1 cellular context compared by ENCODE assay signal in the genomic region with DNA sequence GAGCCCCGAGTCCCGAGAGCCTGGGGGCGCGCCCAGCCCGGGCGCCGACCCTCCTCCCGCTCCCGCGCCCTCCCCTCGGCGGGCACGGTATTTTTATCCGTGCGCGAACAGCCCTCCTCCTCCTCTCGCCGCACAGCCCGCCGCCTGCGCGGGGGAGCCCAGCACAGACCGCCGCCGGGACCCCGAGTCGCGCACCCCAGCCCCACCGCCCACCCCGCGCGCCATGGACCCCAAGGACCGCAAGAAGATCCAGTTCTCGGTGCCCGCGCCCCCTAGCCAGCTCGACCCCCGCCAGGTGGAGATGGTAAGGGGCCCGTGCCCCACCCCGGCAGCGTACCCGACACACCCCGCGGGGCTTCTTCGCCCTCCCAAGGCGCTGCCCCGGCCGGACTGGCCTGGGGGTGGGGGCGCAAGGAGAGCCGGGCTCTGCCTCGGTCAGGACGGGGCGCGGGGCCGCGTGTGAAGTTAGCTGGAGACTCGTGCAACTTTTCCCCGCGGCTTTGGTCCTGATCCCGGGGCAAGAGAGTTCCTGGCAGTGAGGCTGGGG.
TF ChIP-seq lines count a peak whose summit lies in the region.

No MANE protein-coding gene starts in this region.

TF ChIP-seq in HEK293, 187 proteins besides CTCF, POLR2A, EP300 and RAD21 (continued from another document):
- TF ChIP-seq, protein P1, sequence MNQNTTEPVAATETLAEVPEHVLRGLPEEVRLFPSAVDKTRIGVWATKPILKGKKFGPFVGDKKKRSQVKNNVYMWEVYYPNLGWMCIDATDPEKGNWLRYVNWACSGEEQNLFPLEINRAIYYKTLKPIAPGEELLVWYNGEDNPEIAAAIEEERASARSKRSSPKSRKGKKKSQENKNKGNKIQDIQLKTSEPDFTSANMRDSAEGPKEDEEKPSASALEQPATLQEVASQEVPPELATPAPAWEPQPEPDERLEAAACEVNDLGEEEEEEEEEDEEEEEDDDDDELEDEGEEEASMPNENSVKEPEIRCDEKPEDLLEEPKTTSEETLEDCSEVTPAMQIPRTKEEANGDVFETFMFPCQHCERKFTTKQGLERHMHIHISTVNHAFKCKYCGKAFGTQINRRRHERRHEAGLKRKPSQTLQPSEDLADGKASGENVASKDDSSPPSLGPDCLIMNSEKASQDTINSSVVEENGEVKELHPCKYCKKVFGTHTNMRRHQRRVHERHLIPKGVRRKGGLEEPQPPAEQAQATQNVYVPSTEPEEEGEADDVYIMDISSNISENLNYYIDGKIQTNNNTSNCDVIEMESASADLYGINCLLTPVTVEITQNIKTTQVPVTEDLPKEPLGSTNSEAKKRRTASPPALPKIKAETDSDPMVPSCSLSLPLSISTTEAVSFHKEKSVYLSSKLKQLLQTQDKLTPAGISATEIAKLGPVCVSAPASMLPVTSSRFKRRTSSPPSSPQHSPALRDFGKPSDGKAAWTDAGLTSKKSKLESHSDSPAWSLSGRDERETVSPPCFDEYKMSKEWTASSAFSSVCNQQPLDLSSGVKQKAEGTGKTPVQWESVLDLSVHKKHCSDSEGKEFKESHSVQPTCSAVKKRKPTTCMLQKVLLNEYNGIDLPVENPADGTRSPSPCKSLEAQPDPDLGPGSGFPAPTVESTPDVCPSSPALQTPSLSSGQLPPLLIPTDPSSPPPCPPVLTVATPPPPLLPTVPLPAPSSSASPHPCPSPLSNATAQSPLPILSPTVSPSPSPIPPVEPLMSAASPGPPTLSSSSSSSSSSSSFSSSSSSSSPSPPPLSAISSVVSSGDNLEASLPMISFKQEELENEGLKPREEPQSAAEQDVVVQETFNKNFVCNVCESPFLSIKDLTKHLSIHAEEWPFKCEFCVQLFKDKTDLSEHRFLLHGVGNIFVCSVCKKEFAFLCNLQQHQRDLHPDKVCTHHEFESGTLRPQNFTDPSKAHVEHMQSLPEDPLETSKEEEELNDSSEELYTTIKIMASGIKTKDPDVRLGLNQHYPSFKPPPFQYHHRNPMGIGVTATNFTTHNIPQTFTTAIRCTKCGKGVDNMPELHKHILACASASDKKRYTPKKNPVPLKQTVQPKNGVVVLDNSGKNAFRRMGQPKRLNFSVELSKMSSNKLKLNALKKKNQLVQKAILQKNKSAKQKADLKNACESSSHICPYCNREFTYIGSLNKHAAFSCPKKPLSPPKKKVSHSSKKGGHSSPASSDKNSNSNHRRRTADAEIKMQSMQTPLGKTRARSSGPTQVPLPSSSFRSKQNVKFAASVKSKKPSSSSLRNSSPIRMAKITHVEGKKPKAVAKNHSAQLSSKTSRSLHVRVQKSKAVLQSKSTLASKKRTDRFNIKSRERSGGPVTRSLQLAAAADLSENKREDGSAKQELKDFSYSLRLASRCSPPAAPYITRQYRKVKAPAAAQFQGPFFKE (tag by site-specific recombination; IDR thresholded peaks at IDR 0.05; ENCODE audit: borderline replicate concordance): no peak
- TF ChIP-seq ZNF785 (tag by site-specific recombination; IDR thresholded peaks at IDR 0.05) (no peak), PRDM1 (tag by site-specific recombination; IDR thresholded peaks at IDR 0.05) (no peak), GLI4 (tag by site-specific recombination; IDR thresholded peaks at IDR 0.05) (no peak), ZNF175 (tag by site-specific recombination; IDR thresholded peaks at IDR 0.05) (no peak), ZSCAN16 (tag by site-specific recombination; IDR thresholded peaks at IDR 0.05) (no peak), ZNF600 (tag by site-specific recombination; IDR thresholded peaks at IDR 0.05) (no peak), ZNF174 (tag by site-specific recombination; IDR thresholded peaks at IDR 0.05) (no peak), ZNF529 (tag by site-specific recombination; IDR thresholded peaks at IDR 0.05; ENCODE audit: insufficient replicate concordance) (no peak), ZBTB17 (tag by site-specific recombination; IDR thresholded peaks at IDR 0.05) (no peak), YY1 (tag by site-specific recombination; IDR thresholded peaks at IDR 0.05) (no peak), TRIM28 (IDR thresholded peaks at IDR 0.05; ENCODE audit: borderline replicate concordance, low read length) (no peak), MEIS1 (CRISPR knock-in tag; IDR thresholded peaks at IDR 0.05; ENCODE audit: borderline replicate concordance) (no peak), SP3 (tag by site-specific recombination; IDR thresholded peaks at IDR 0.05) (no peak), ZNF274 (IDR thresholded peaks at IDR 0.05; ENCODE audit: low read length) (no peak), ZNF274 (tag by site-specific recombination; IDR thresholded peaks at IDR 0.05; ENCODE audit: borderline replicate concordance) (no peak), ZNF501 (tag by site-specific recombination; IDR thresholded peaks at IDR 0.05) (no peak)
- TF ChIP-seq, protein P2, sequence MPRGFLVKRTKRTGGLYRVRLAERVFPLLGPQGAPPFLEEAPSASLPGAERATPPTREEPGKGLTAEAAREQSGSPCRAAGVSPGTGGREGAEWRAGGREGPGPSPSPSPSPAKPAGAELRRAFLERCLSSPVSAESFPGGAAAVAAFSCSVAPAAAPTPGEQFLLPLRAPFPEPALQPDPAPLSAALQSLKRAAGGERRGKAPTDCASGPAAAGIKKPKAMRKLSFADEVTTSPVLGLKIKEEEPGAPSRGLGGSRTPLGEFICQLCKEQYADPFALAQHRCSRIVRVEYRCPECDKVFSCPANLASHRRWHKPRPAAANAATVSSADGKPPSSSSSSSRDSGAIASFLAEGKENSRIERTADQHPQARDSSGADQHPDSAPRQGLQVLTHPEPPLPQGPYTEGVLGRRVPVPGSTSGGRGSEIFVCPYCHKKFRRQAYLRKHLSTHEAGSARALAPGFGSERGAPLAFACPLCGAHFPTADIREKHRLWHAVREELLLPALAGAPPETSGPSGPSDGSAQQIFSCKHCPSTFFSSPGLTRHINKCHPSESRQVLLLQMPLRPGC (tag by site-specific recombination; IDR thresholded peaks at IDR 0.05): no peak
- TF ChIP-seq, protein P3, sequence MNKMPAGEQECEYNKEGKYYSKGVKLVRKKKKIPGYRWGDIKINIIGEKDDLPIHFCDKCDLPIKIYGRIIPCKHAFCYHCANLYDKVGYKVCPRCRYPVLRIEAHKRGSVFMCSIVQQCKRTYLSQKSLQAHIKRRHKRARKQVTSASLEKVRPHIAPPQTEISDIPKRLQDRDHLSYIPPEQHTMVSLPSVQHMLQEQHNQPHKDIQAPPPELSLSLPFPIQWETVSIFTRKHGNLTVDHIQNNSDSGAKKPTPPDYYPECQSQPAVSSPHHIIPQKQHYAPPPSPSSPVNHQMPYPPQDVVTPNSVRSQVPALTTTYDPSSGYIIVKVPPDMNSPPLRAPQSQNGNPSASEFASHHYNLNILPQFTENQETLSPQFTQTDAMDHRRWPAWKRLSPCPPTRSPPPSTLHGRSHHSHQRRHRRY (tag by site-specific recombination; IDR thresholded peaks at IDR 0.05): no peak
- TF ChIP-seq, protein P4, sequence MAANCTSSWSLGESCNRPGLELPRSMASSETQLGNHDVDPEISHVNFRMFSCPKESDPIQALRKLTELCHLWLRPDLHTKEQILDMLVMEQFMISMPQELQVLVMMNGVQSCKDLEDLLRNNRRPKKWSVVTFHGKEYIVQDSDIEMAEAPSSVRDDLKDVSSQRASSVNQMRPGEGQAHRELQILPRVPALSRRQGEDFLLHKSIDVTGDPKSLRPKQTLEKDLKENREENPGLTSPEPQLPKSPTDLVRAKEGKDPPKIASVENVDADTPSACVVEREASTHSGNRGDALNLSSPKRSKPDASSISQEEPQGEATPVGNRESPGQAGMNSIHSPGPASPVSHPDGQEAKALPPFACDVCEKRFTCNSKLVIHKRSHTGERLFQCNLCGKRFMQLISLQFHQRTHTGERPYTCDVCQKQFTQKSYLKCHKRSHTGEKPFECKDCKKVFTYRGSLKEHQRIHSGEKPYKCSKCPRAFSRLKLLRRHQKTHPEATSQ (tag by site-specific recombination; IDR thresholded peaks at IDR 0.05): no peak
